In the genomic region with DNA sequence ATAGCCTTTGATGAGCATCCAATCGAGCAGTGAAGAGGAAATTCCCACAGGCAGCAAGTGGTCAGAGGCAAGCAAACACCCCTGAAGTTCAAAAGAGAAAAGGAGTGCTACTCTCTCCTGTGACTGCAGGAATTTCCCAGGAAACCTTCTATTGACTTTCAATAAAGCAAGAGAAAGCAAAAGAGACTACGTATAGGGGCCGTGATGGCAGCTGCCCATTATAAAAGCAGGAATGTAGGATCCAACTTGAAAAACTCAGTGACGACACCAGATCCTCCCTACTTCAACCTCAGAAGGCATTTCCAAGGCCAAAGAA, we compare ENCODE assay signal across 1 cellular context.
TF ChIP-seq lines count a peak whose summit lies in the region.

No MANE protein-coding gene starts in this region.

TF ChIP-seq in WTC11, 78 proteins besides CTCF, POLR2A, EP300 and RAD21 (continued from another document):
- TF ChIP-seq MLX (CRISPR knock-in tag; IDR thresholded peaks at IDR 0.05) (no peak), ZNF121 (CRISPR knock-in tag; IDR thresholded peaks at IDR 0.05) (no peak), CREM (CRISPR knock-in tag; IDR thresholded peaks at IDR 0.05) (no peak), GTF2I (CRISPR knock-in tag; conservative IDR thresholded peaks at IDR 0.05) (no peak), MAX (CRISPR knock-in tag; IDR thresholded peaks at IDR 0.05) (no peak), FOXJ3 (CRISPR knock-in tag; IDR thresholded peaks at IDR 0.05; ENCODE audit: borderline replicate concordance) (no peak), JUN (CRISPR knock-in tag; IDR thresholded peaks at IDR 0.05) (no peak), AR (CRISPR knock-in tag; IDR thresholded peaks at IDR 0.05) (no peak), PREB (CRISPR knock-in tag; IDR thresholded peaks at IDR 0.05; ENCODE audit: borderline replicate concordance) (no peak), ZNF416 (CRISPR knock-in tag; IDR thresholded peaks at IDR 0.05) (no peak), E2F4 (CRISPR knock-in tag; IDR thresholded peaks at IDR 0.05; ENCODE audit: borderline replicate concordance, low read depth) (no peak)
- TF ChIP-seq, protein P1, sequence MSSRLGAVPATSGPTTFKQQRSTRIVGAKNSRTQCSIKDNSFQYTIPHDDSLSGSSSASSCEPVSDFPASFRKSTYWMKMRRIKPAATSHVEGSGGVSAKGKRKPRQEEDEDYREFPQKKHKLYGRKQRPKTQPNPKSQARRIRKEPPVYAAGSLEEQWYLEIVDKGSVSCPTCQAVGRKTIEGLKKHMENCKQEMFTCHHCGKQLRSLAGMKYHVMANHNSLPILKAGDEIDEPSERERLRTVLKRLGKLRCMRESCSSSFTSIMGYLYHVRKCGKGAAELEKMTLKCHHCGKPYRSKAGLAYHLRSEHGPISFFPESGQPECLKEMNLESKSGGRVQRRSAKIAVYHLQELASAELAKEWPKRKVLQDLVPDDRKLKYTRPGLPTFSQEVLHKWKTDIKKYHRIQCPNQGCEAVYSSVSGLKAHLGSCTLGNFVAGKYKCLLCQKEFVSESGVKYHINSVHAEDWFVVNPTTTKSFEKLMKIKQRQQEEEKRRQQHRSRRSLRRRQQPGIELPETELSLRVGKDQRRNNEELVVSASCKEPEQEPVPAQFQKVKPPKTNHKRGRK (CRISPR knock-in tag; IDR thresholded peaks at IDR 0.05; ENCODE audit: borderline replicate concordance) = no peak
- TF ChIP-seq, protein P2, sequence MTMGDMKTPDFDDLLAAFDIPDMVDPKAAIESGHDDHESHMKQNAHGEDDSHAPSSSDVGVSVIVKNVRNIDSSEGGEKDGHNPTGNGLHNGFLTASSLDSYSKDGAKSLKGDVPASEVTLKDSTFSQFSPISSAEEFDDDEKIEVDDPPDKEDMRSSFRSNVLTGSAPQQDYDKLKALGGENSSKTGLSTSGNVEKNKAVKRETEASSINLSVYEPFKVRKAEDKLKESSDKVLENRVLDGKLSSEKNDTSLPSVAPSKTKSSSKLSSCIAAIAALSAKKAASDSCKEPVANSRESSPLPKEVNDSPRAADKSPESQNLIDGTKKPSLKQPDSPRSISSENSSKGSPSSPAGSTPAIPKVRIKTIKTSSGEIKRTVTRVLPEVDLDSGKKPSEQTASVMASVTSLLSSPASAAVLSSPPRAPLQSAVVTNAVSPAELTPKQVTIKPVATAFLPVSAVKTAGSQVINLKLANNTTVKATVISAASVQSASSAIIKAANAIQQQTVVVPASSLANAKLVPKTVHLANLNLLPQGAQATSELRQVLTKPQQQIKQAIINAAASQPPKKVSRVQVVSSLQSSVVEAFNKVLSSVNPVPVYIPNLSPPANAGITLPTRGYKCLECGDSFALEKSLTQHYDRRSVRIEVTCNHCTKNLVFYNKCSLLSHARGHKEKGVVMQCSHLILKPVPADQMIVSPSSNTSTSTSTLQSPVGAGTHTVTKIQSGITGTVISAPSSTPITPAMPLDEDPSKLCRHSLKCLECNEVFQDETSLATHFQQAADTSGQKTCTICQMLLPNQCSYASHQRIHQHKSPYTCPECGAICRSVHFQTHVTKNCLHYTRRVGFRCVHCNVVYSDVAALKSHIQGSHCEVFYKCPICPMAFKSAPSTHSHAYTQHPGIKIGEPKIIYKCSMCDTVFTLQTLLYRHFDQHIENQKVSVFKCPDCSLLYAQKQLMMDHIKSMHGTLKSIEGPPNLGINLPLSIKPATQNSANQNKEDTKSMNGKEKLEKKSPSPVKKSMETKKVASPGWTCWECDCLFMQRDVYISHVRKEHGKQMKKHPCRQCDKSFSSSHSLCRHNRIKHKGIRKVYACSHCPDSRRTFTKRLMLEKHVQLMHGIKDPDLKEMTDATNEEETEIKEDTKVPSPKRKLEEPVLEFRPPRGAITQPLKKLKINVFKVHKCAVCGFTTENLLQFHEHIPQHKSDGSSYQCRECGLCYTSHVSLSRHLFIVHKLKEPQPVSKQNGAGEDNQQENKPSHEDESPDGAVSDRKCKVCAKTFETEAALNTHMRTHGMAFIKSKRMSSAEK (CRISPR knock-in tag; IDR thresholded peaks at IDR 0.05; ENCODE audit: borderline replicate concordance) = no peak
